ENCODE assay signal across 10 cellular contexts in the genomic region with DNA sequence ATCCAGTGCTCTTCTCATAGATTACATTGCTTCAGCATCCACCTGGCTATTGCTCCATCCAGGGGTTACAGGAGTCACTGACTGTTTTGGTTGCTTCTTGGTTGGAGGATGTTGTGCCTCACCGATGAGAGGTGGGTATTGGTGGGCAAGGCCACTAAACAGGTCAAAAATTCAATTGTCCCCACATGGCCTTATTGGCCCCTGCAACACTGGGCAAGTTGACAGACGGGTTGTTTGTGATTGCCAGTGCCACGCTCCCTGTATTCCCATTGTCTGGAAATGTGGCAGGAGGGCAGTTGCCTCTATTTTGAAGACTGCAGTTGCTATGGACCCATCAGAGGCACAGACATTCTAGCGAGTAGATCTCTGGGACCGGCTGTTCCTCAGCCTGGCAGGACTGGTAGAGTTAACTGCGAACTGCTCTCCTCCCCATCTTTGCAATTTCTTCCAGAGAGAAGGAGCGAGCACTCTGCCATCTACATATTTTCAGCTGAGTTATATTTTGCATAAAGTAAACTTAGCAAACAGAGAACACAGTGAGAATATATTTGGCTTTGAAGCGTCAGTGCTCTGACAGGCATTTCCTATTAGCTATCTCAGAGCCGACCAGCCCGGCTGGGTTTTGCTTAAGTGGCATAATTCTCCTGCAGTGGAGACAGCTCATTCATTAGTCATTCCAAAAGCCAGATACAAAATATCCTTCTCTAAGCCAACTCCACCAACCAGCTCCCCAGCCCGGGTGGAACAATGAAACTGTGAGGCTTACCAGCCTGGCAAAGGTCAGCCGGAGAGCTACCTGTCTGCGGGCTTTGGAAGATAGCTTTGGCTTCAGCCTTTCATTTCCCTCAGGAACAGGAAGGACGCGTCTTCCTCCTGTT. TPM values are rescaled to one million over a fixed set of nuclear protein-coding genes. Genes with fewer than 3 reads are reported as not detected.
A peak's percentile ranks its signal among the peaks of the same experiment; 100 is the strongest.
DNase-seq lines count a peak whose midpoint lies in the region; ATAC-seq, FAIRE-seq and TF ChIP-seq lines count a peak whose summit lies in the region.
"Had no signal": no experiment of that assay in that cellular context is flagged by ENCODE, and none has a peak within 500 bp of the region (broad histone marks: within the 10 kb centered on the region; RNA-seq: fewer than 3 reads in every experiment).

No MANE protein-coding gene starts in this region.

- H2AFZ ChIP-seq in keratinocyte (ENCODE audit: control insufficient read depth, low read length): peak overlapping the region; percentile 82

- dilution Hi-C loops in keratinocyte (cut with MboI; ENCODE audit: extremely low pct_ligation_motif_present, low sequenced_read_pairs): no loop called here

- no peaks in the 10 kb centered on the region for H3K79me2 ChIP-seq in keratinocyte (ENCODE audit: control insufficient read depth, insufficient read depth, low read length)

- TF ChIP-seq CTCF in brain microvascular endothelial cell (IDR thresholded peaks at IDR 0.05; ENCODE audit: low read depth, low read length, missing control alignments): no peak
- TF ChIP-seq CTCF in keratinocyte (optimal IDR thresholded peaks at IDR 0.05 in 1 of 3, IDR thresholded peaks at IDR 0.05 in 1 of 3, conservative IDR thresholded peaks at IDR 0.05 in 1 of 3; ENCODE audit: extremely low read depth in 1 of 3, insufficient read depth in 2 of 3, low read length in 3 of 3): no peak
- TF ChIP-seq CTCF in stomach (IDR thresholded peaks at IDR 0.05): no peak

- intact Hi-C loops in stomach (cut with DNase I; ENCODE audit: low total_unique reads): no loop called here

- ATAC-seq in HG03196 (IDR thresholded peaks at IDR 0.05; ENCODE audit: unreplicated experiment): no peak
- no peak for ATAC-seq in GM21360 (IDR thresholded peaks at IDR 0.05; ENCODE audit: unreplicated experiment)
- ATAC-seq: activated CD8-positive, alpha-beta T cell treated with anti-CD3 and anti-CD28 coated beads, Interleukin-2, amount 10 ng/mL, durations not matched to agents 7 days and 5 days had no signal

- H3K27me3 ChIP-seq in brain microvascular endothelial cell (replicated peaks) (no peaks in the 10 kb centered on the region), keratinocyte (ENCODE audit: control insufficient read depth, extremely low read depth, insufficient read depth, low read length) (no peaks in the 10 kb centered on the region), stomach (no peaks in the 10 kb centered on the region)

- in situ Hi-C loops in brain microvascular endothelial cell (cut with HindIII; ENCODE audit: low pct_ligation_motif_present, low sequenced_read_pairs): no loop called here

- TF ChIP-seq POLR2A in stomach (IDR thresholded peaks at IDR 0.05): no peak

- WGBS in stomach, 5 donors: 41 to 52% (median 44%) methylated on average over 13 to 15 of the region's 15 CpGs

- no peaks in the 10 kb centered on the region for H4K20me1 ChIP-seq in keratinocyte (ENCODE audit: control insufficient read depth, extremely low read depth, insufficient read depth, low read length)

- peak; percentile 98 for FAIRE-seq in keratinocyte (lab: Jason Lieb, UNC)

- H3K4me3 ChIP-seq in brain microvascular endothelial cell (ENCODE audit: low read depth, low read length) (no peak overlapping the region), keratinocyte (ENCODE audit: control insufficient read depth in 2 of 3, extremely low read depth in 1 of 3, insufficient read depth in 2 of 3, low read depth in 1 of 3, low read length in 3 of 3) (peak overlapping the region in 2 of 3 experiments; percentile 3 to 29), stomach (no peak overlapping the region)

- TF ChIP-seq EP300 in stomach (IDR thresholded peaks at IDR 0.05): no peak

- H3K36me3 ChIP-seq in brain microvascular endothelial cell (replicated peaks) (no peaks in the 10 kb centered on the region), keratinocyte (ENCODE audit: control insufficient read depth in 2 of 2, extremely low read depth in 1 of 2, insufficient read depth in 2 of 2, low read length in 2 of 2) (no peaks in the 10 kb centered on the region), stomach (no peaks in the 10 kb centered on the region)

- H3K27ac ChIP-seq in brain microvascular endothelial cell (no peak overlapping the region), keratinocyte (ENCODE audit: control insufficient read depth, insufficient read depth, low read length) (peak overlapping the region; percentile 80), stomach (peak overlapping the region in 3 of 5 donors; percentile 43 to 71 (median 50)), substantia nigra (ENCODE audit: low read depth, low read length, poor library complexity, severe bottlenecking) (no peak overlapping the region)

- DNase-seq in LHCN-M2 (ENCODE audit: low read depth) (peak; percentile 69), brain microvascular endothelial cell (peak; percentile 77), keratinocyte (ENCODE audit: low read depth, low spot score) (peak; percentile 59), stomach (peak; percentile 47), substantia nigra (lab: John Stamatoyannopoulos, UW) (no peak), NOMO-1 treated with dmso at 0.1 percent for 144 hours (lab: John Stamatoyannopoulos, UW; ENCODE audit: unreplicated experiment) (no peak)
- DNase-seq: activated CD8-positive, alpha-beta T cell treated with anti-CD3 and anti-CD28 coated beads, Interleukin-2, amount 10 ng/mL, durations not matched to agents 7 days and 5 days; NCI-H1048 had no signal

- H3K4me1 ChIP-seq in keratinocyte (ENCODE audit: control insufficient read depth, extremely low read depth, insufficient read depth, low read length) (peaks cover 51% of the 10 kb centered on the region), stomach (peaks cover 0 to 20% (median 16%) of the 10 kb centered on the region in 4 donors)

- H3K9me3 ChIP-seq in keratinocyte (ENCODE audit: control insufficient read depth, low read depth, low read length): no peaks in the 10 kb centered on the region
- no peaks in the 10 kb centered on the region for H3K9me3 ChIP-seq in stomach

- peak overlapping the region; percentile 68 for H3K4me2 ChIP-seq in keratinocyte (ENCODE audit: control insufficient read depth, extremely low read depth, insufficient read depth, low read depth, low read length)

- no peaks in the 10 kb centered on the region for H3K9me1 ChIP-seq in keratinocyte (ENCODE audit: control insufficient read depth, extremely low read depth, insufficient read depth, low read length)

- H3K9ac ChIP-seq in keratinocyte (ENCODE audit: control insufficient read depth, extremely low read depth, insufficient read depth, low read length): peak overlapping the region; percentile 54

RNA-seq across cellular contexts. Expression of gene MAGEF1, which starts 26.0 kb away (rescaled TPM):
- total RNA-seq in LHCN-M2 (2014; rRNA removed) (49.2 and 53.7 TPM in 2 replicates), stomach (10 to 100 TPM; 19.3 to 81.1 (median 38.0) TPM)
- polyA plus RNA-seq in LHCN-M2 (2012): 27.2 TPM
- polyA plus RNA-seq in keratinocyte (8.4 to 11.8 TPM (median 11.4 TPM) in 3 replicates), stomach (10 to 100 TPM; 28.9 to 35.5 (median 33.9) TPM)
- polyA plus RNA-seq in keratinocyte (2011; ENCODE audit: low read depth): 14.4 TPM
- polyA plus RNA-seq in keratinocyte (2011; cell fraction: cytosol; rRNA removed): 5.7 and 7.5 TPM in 2 replicates
- polyA plus RNA-seq in keratinocyte (2011; cell fraction: nucleus; rRNA removed): 10.1 and 10.6 TPM in 2 replicates
- polyA plus RNA-seq in keratinocyte (2012; ENCODE audit: low replicate concordance): 10.9 and 13.9 TPM in 2 replicates
- 1.9 to 3.1 TPM (median 3.1 TPM) in 3 replicates for polyA minus RNA-seq in keratinocyte
- 5.2 TPM for polyA minus RNA-seq in keratinocyte (2011; cell fraction: cytosol; rRNA and poly(A)+ RNA removed)
- 2.7 and 4.3 TPM in 2 replicates for polyA minus RNA-seq in keratinocyte (2011; cell fraction: nucleus; rRNA and poly(A)+ RNA removed)

Comparison
In these comparisons a context has a peak if more than half of its experiments do, and no peak if none do; other contexts are left out.
1. DNase-seq: peak in LHCN-M2 (single experiment), brain microvascular endothelial cell (single experiment), keratinocyte (single experiment) and stomach (single experiment); none in substantia nigra (0 of 49) and NOMO-1 treated with dmso at 0.1 percent for 144 hours (single experiment).
2. H3K27ac ChIP-seq: peak in keratinocyte (single experiment) and stomach (3 of 5); none in brain microvascular endothelial cell (single experiment) and substantia nigra (single experiment).
3. H3K4me3 ChIP-seq: peak in keratinocyte (2 of 3); none in brain microvascular endothelial cell (single experiment) and stomach (0 of 4).